ENCODE assay signal across 1 cellular context in the genomic region with DNA sequence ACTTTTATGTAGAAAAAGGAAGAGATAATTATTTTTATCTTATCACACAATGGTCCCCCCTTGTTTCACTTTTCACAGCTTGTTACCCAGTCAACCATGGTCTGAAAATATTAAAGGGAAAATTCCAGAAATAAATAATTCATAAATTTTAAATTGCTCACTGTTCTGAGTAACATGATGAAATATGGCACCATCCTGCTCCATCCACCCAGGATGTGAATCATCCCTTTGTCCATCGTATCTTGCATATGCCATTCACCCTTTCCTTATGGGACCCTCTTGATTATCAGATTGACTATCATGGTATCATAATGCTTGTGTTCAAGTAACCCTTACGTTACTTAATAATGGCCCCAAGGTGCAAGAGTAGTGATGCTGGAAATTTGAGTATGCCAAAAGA.
TF ChIP-seq lines count a peak whose summit lies in the region.

No MANE protein-coding gene starts in this region.

TF ChIP-seq in K562, 482 proteins besides CTCF, POLR2A, EP300 and RAD21:
- TF ChIP-seq SIN3A (IDR thresholded peaks at IDR 0.05; ENCODE audit: borderline replicate concordance in 2 of 2, control insufficient read depth in 1 of 2, low read depth in 2 of 2, low read length in 2 of 2) = no peak
- no peak for TF ChIP-seq CEBPG (CRISPR knock-in tag; IDR thresholded peaks at IDR 0.05)
- peak in 1 of 2 experiments; percentile 67; a peak in 2 of 4 replicates for TF ChIP-seq CEBPG (tag; conservative IDR thresholded peaks at IDR 0.05 in 1 of 2, IDR thresholded peaks at IDR 0.05 in 1 of 2)
- TF ChIP-seq, protein P1, sequence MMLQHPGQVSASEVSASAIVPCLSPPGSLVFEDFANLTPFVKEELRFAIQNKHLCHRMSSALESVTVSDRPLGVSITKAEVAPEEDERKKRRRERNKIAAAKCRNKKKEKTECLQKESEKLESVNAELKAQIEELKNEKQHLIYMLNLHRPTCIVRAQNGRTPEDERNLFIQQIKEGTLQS (IDR thresholded peaks at IDR 0.05) = 0 out of 2 replicates have a peak, but pooled peaks have one; percentile 15
- TF ChIP-seq, protein P1 (CRISPR knock-in tag; conservative IDR thresholded peaks at IDR 0.05) = no peak
